ENCODE assay signal across 8 cellular contexts in the genomic region with DNA sequence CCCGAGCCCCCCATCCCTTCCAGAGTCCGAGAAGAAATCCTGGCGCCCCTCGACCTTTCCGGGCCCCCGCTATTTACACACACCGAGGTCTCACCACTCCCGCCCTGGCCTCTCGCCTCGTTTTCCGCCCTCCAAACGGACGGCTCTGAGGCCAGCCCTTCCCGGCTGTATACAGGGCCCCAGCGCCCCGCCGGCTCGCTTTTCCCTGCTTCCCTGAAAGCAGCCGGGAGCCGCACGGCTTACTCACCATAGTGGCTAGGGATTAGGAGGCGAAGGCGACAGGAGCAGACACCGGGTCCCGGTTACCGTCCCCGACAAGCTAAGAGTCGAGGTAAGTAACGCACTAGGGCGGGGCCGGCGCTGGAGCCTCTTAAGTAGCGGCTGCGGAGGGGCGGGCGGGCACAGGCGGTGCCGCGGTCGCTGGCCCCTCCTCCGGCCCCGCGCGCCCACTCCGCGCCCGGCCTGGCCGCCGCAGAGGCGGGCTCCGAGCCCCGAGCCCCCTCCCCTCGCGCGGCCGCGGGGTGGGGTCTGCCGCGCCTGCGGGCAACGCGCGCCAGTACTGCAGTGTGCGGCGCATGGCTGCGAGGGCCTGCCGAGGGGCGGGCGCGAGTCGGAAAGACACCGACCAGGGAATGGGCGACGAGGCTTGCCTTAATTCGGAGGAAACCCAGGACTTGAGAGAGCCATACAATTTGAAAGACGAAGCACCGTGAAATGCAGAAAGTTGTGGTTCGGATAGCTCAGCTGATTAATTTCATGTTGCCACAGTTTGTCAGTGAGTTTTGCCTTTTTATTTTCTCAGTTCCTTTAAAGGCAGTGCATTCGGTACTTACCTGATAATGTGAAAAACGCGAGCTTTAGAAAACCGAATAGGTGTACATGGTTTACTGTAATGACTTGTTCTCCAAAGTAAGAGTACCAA. TPM values are rescaled to one million over a fixed set of nuclear protein-coding genes. Genes with fewer than 3 reads are reported as not detected.
DNase-seq lines count a peak whose midpoint lies in the region; ATAC-seq, FAIRE-seq and TF ChIP-seq lines count a peak whose summit lies in the region.

A gene (minus strand): TSS at position 345 of the 922 bp plus-strand sequence. CDS start 95 bp downstream, at position 250.

- H3K4me2 ChIP-seq in HepG2 (ENCODE audit: low read depth, low read length), result peak within 1 kb of the TSS; percentile 91

- in situ Hi-C loops in HepG2 (cut with HindIII; ENCODE audit: extremely low pct_ligation_motif_present, low pct_unique_long_range_greater_than_20kb), result no loop called here

- H3K27ac ChIP-seq in C4-2B, result peak within 1 kb of the TSS; percentile 98
- peak within 1 kb of the TSS; percentile 96 for H3K27ac ChIP-seq in HepG2 (ENCODE audit: extremely low read length, insufficient read depth, low read length)

- peak within 1 kb of the TSS; percentile 72 to 94 (median 82) for H3K4me3 ChIP-seq in HepG2 (replicated peaks in 1 of 3; ENCODE audit: insufficient read depth in 1 of 3, low read depth in 2 of 3, low read length in 3 of 3)

- intact Hi-C loops in HepG2 (cut with micrococcal nuclease; ENCODE audit: unreplicated experiment), result loop anchor here (1.0 to 5.0 kb wide), 2 partner anchors 104 to 114 kb away; a partner anchor contains a TSS

- H3K79me2 ChIP-seq in HepG2 (ENCODE audit: insufficient read depth, low read length), result peaks cover 19% of the 10 kb centered on the region

- peaks cover 17% of the 10 kb centered on the region for H4K20me1 ChIP-seq in HepG2 (ENCODE audit: insufficient read depth, low read length)

- TF ChIP-seq CTCF in C4-2B (conservative IDR thresholded peaks at IDR 0.05) (no peak), HepG2 (CRISPR knock-in tag; IDR thresholded peaks at IDR 0.05) (no peak)

- no peak for FAIRE-seq in HepG2 (lab: Jason Lieb, UNC)

- peaks cover 7 to 23% of the 10 kb centered on the region in 2 experiments for H3K36me3 ChIP-seq in HepG2 (replicated peaks in 1 of 2; ENCODE audit: control insufficient read depth in 1 of 2, insufficient read depth in 2 of 2, low read length in 2 of 2)

- H3K9me3 ChIP-seq in HepG2 (ENCODE audit: low read length), result no peaks in the 10 kb centered on the region

- peak; percentile 97 to 98 for TF ChIP-seq POLR2A in HepG2 (IDR thresholded peaks at IDR 0.05; ENCODE audit: insufficient read depth in 1 of 2, low read depth in 2 of 2, low read length in 2 of 2)

- BruUV-seq in HepG2 (replicated peaks; lab: Mats Ljungman, UMichigan), result no TSS peak

- no peak for TF ChIP-seq RAD21 in HepG2 (CRISPR knock-in tag; IDR thresholded peaks at IDR 0.05)

- DNase-seq in NCI-H82 (lab: John Stamatoyannopoulos, UW) (peak; percentile 96), dermis blood vessel endothelial cell (peak; percentile 92), HepG2 (ENCODE audit: low spot score) (peak; percentile 65)
- DNase-seq in activated CD4-positive, alpha-beta T cell treated with anti-CD3 and anti-CD28 coated beads, Interleukin-2, amount 50 U/mL, for 48 hours, result peak; percentile 90 to 91
- DNase-seq in stimulated activated CD4-positive, alpha-beta T cell treated with anti-CD3 and anti-CD28 coated beads, Interleukin-4, amount 100 ng/mL, for 1 hour, result peak; percentile 91

- H3K9ac ChIP-seq in HepG2 (ENCODE audit: insufficient read depth, low read depth, low read length), result peak within 1 kb of the TSS; percentile 94

- TF ChIP-seq EP300 in HepG2 (IDR thresholded peaks at IDR 0.05; ENCODE audit: low read depth in 2 of 2, low read length in 2 of 2) (no peak), HepG2 (CRISPR knock-in tag; IDR thresholded peaks at IDR 0.05; ENCODE audit: borderline replicate concordance) (no peak)

- WGBS in HepG2 (ENCODE audit: low lambda C conversion rate), result 1% methylated on average over 31 of the region's 82 CpGs

- H3K27me3 ChIP-seq in HepG2 (ENCODE audit: control insufficient read depth in 1 of 2, insufficient read depth in 2 of 2, low read length in 2 of 2), result no peaks in the 10 kb centered on the region

- POLR2A ChIA-PET in HepG2 (lab: Yijun Ruan, JAX), result interaction anchor here (0.5 to 4.0 kb wide), 36 partner anchors 8 to 979 kb away, joined by 3 to 57 read pairs (median 3); a partner anchor contains a TSS

- CTCF ChIA-PET in HepG2 (lab: Yijun Ruan, JAX; ENCODE audit: low intra/inter-chr PET ratio, low total read pairs), result interaction anchor here (2.0 kb wide), 1 partner anchor 43 kb away, joined by 8 read pairs; no protein-coding TSS in a partner anchor

- peaks cover 45% of the 10 kb centered on the region for H3K4me1 ChIP-seq in HepG2 (ENCODE audit: insufficient read depth, low read length)

- ATAC-seq in GM19395 (IDR thresholded peaks at IDR 0.05; ENCODE audit: unreplicated experiment) (peak; percentile 55), HG03521 (IDR thresholded peaks at IDR 0.05; ENCODE audit: unreplicated experiment) (peak; percentile 69), HepG2 (peak; percentile 87)

- H2AFZ ChIP-seq in HepG2 (ENCODE audit: low read length), result peak within 1 kb of the TSS; percentile 81

TF ChIP-seq in HepG2, 621 proteins besides CTCF, POLR2A, EP300 and RAD21 (continues in another document):
- TF ChIP-seq, protein P1, sequence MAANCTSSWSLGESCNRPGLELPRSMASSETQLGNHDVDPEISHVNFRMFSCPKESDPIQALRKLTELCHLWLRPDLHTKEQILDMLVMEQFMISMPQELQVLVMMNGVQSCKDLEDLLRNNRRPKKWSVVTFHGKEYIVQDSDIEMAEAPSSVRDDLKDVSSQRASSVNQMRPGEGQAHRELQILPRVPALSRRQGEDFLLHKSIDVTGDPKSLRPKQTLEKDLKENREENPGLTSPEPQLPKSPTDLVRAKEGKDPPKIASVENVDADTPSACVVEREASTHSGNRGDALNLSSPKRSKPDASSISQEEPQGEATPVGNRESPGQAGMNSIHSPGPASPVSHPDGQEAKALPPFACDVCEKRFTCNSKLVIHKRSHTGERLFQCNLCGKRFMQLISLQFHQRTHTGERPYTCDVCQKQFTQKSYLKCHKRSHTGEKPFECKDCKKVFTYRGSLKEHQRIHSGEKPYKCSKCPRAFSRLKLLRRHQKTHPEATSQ (CRISPR knock-in tag; IDR thresholded peaks at IDR 0.05; ENCODE audit: borderline replicate concordance), result 0 out of 2 replicates have a peak, but pooled peaks have one; percentile 3
- peak; percentile 19 for TF ChIP-seq YEATS4 (CRISPR knock-in tag; IDR thresholded peaks at IDR 0.05; ENCODE audit: borderline replicate concordance)
- TF ChIP-seq, protein P2, sequence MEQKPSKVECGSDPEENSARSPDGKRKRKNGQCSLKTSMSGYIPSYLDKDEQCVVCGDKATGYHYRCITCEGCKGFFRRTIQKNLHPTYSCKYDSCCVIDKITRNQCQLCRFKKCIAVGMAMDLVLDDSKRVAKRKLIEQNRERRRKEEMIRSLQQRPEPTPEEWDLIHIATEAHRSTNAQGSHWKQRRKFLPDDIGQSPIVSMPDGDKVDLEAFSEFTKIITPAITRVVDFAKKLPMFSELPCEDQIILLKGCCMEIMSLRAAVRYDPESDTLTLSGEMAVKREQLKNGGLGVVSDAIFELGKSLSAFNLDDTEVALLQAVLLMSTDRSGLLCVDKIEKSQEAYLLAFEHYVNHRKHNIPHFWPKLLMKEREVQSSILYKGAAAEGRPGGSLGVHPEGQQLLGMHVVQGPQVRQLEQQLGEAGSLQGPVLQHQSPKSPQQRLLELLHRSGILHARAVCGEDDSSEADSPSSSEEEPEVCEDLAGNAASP (CRISPR knock-in tag; IDR thresholded peaks at IDR 0.05; ENCODE audit: borderline replicate concordance), result 0 out of 2 replicates have a peak, but pooled peaks have one; percentile 24
- peak; percentile 78; the same call in 1 of the 2 replicates for TF ChIP-seq ZNF772 (CRISPR knock-in tag; IDR thresholded peaks at IDR 0.05)
- peak; percentile 37; the same call in 1 of the 2 replicates for TF ChIP-seq ETV5 (CRISPR knock-in tag; IDR thresholded peaks at IDR 0.05; ENCODE audit: borderline replicate concordance)

RNA-seq across cellular contexts. Expression of the gene that starts here (rescaled TPM):
- total RNA-seq in dermis blood vessel endothelial cell, result 1,075 and 1,939 TPM in 2 replicates
- total RNA-seq in HepG2 (2016; rRNA removed; fragmentation: Illumina TruSeq; extraction: Trizol), result 1,275 and 1,742 TPM in 2 replicates
- total RNA-seq in HepG2 (2016; cell fraction: cytosol; rRNA removed; fragmentation: Illumina TruSeq; extraction: Trizol; ENCODE audit: low read depth), result 206 and 211 TPM in 2 replicates
- 1,254 and 1,746 TPM in 2 replicates for total RNA-seq in HepG2 (2016; cell fraction: insoluble cytoplasmic fraction; rRNA removed; fragmentation: Illumina TruSeq; extraction: Trizol)
- 303 and 313 TPM in 2 replicates for total RNA-seq in HepG2 (2016; cell fraction: membrane; rRNA removed; fragmentation: Illumina TruSeq; extraction: Trizol)
- 412 and 422 TPM in 2 replicates for total RNA-seq in HepG2 (2016; cell fraction: nucleus; rRNA removed; fragmentation: Illumina TruSeq; extraction: Trizol)
- 1,008 and 1,353 TPM in 2 replicates for polyA plus RNA-seq in HepG2 (2011; rRNA removed)
- polyA plus RNA-seq in HepG2 (2011; cell fraction: cytosol; rRNA removed), result 1,199 and 1,413 TPM in 2 replicates
- 271 and 295 TPM in 2 replicates for polyA plus RNA-seq in HepG2 (2011; cell fraction: nucleus; rRNA removed)
- polyA plus RNA-seq in HepG2 (2012), result 414 and 527 TPM in 2 replicates
- 236 and 258 TPM in 2 replicates for polyA plus RNA-seq in HepG2 (2016; cell fraction: cytosol; fragmentation: Illumina TruSeq; extraction: Trizol; ENCODE audit: low read depth)
- 2,014 and 2,064 TPM in 2 replicates for polyA plus RNA-seq in HepG2 (2016; cell fraction: insoluble cytoplasmic fraction; fragmentation: Illumina TruSeq; extraction: Trizol; ENCODE audit: low read depth)
- 268 and 293 TPM in 2 replicates for polyA plus RNA-seq in HepG2 (2016; cell fraction: membrane; fragmentation: Illumina TruSeq; extraction: Trizol; ENCODE audit: low read depth)
- polyA plus RNA-seq in HepG2 (2016; cell fraction: nucleus; fragmentation: Illumina TruSeq; extraction: Trizol; ENCODE audit: insufficient read depth, low read depth), result 567 and 603 TPM in 2 replicates
- polyA minus RNA-seq in HepG2 (2011; rRNA and poly(A)+ RNA removed; ENCODE audit: low replicate concordance), result 2,124 and 7,641 TPM in 2 replicates
- 381 and 450 TPM in 2 replicates for polyA minus RNA-seq in HepG2 (2011; cell fraction: cytosol; rRNA and poly(A)+ RNA removed)
- polyA minus RNA-seq in HepG2 (2011; cell fraction: nucleus; rRNA and poly(A)+ RNA removed), result 183 and 194 TPM in 2 replicates

Comparison
In these comparisons a context has a peak if more than half of its experiments do, and no peak if none do; other contexts are left out.
1. Peak in every context shown above with its lines: DNase-seq, ATAC-seq, H3K4me3 ChIP-seq and H3K27ac ChIP-seq.